7 cellular contexts compared by ENCODE assay signal in the genomic region with DNA sequence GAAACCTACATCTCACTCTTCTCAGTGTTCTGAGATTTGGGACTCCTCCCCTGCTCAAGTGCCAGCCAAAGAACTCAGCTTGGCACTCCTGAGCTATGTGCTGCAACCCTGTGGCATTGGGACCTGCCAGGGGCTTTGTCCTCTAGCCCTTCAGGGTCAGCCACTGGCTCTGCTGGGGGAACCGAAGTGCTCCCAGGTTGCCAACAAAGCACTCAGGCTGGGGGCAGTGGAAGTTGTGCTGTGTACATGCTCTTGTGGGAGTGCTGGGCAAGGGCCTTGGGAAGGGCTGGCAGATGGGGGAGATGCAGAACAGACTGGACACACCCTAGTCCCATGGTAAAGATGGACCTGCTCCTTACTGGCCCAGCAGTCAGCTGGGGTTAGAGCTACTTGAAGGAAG.
"Had no signal": no experiment of that assay in that cellular context is flagged by ENCODE, and none has a peak within 500 bp of the region (broad histone marks: within the 10 kb centered on the region; RNA-seq: fewer than 3 reads in every experiment).

No MANE protein-coding gene starts in this region.

- H3K4me3 ChIP-seq: GM23248, K562 had no signal

- H2AFZ ChIP-seq: GM23248 had no signal

- H3K27ac ChIP-seq: GM23248, HL-60 had no signal

- H3K9ac ChIP-seq: GM23248 had no signal

- DNase-seq: GM23248, GOT3, H7, HCEC 1CT, IMR-90 had no signal

- ATAC-seq: K562 had no signal
